In the genomic region with DNA sequence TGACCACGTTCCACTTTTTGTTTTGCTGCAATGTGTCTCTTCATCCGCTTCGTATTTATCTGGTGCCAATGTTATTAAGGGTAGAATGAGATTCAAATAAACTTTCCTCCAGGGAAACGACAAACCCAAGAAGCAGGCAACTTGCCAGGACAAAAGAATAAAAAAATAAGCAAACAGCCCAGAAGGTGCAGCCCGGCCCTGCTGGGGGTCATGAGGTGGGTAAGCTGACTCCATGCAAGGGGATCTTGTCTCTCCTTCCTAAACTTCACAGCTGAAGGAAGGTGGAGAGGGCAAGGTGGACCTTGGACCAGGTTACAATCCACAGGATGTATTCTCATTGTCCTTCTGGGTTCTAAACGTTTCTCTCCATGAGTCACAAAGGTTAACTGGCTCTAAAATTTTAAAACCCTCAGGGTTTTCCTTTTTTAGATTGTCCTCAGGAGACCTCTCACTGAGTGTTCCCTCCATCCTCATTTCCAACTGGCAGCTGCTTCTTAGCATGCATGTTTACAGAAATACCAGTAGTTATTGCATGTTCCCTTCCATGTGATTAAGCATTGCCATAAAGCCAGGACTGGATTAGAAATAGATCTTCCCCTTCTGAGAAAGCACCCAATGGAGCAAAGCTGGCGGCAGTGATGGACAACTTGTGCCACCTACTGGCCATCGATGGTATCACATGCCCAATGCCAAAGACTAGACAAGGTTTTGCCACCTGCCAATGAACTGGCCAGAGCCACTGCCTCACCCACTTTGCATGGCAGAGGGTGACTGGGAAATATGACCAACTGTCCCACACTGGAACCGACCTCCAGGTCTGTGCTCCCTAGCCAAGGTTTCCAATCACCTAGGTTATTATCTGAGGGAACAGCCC, we compare ENCODE assay signal across 8 cellular contexts.
A peak's percentile ranks its signal among the peaks of the same experiment; 100 is the strongest.
DNase-seq lines count a peak whose midpoint lies in the region; ATAC-seq, FAIRE-seq and TF ChIP-seq lines count a peak whose summit lies in the region.
"Not testable (repeated sequence)": the region's sequence is repeated elsewhere in the genome, so short reads cannot be mapped to it uniquely, and the experiment has no call there.

No MANE protein-coding gene starts in this region.

- FAIRE-seq in RCC 7860 (lab: Jason Lieb, UNC), result peak; percentile 50

- intact Hi-C loops in CD4-positive, alpha-beta memory T cell (cut with micrococcal nuclease); ascending aorta (cut with DNase I): not testable (repeated sequence)

- not testable (repeated sequence) for H3K79me2 ChIP-seq in KMS-11 (ENCODE audit: insufficient read depth, low read depth)

- not testable (repeated sequence) for H3K4me1 ChIP-seq in CD4-positive, alpha-beta memory T cell (ENCODE audit: insufficient read depth, low read length); ascending aorta
- peaks cover 13% of the 10 kb centered on the region for H3K4me1 ChIP-seq in KMS-11 (ENCODE audit: low read depth, poor library complexity, severe bottlenecking)

- TF ChIP-seq CTCF in KMS-11 (conservative IDR thresholded peaks at IDR 0.05; ENCODE audit: low read depth, low read length) (peak; percentile 63), ascending aorta (IDR thresholded peaks at IDR 0.05) (peak in 2 of 3 experiments; percentile 48 to 61)

- not testable (repeated sequence) for H3K4me2 ChIP-seq in KMS-11

- H3K9me3 Mint-ChIP-seq in CD4-positive, alpha-beta memory T cell; memory B cell: not testable (repeated sequence)

- peak; percentile 60 for ATAC-seq in GM19452 (IDR thresholded peaks at IDR 0.05; ENCODE audit: unreplicated experiment)
- peak; percentile 76 for ATAC-seq in memory B cell (ENCODE audit: low read depth)
- ATAC-seq in stimulated activated naive CD8-positive, alpha-beta T cell treated with anti-CD3 and anti-CD28 coated beads, Interleukin-15, Interleukin-2, amounts not matched to agents 100 U/mL and 50 U/mL, for 24 hours, result peak; percentile 68

- H3K27me3 ChIP-seq in CD4-positive, alpha-beta memory T cell (ENCODE audit: insufficient read depth, low read length); KMS-11 (ENCODE audit: insufficient read depth, low read depth); ascending aorta: not testable (repeated sequence)

- not testable (repeated sequence) for H3K36me3 ChIP-seq in CD4-positive, alpha-beta memory T cell (ENCODE audit: insufficient read depth, low read length); KMS-11 (ENCODE audit: insufficient read depth); ascending aorta

- not testable (repeated sequence) for H3K9ac ChIP-seq in KMS-11

- H3K4me3 Mint-ChIP-seq in CD4-positive, alpha-beta memory T cell; memory B cell: not testable (repeated sequence)

- not testable (repeated sequence) for H3K9me3 ChIP-seq in CD4-positive, alpha-beta memory T cell (ENCODE audit: control insufficient read depth in 1 of 2, low read length in 2 of 2); ascending aorta

- peak in 4 of 5 donors; percentile 5 to 17 (median 14) for DNase-seq in CD4-positive, alpha-beta memory T cell
- DNase-seq in RCC 7860 (ENCODE audit: low spot score); stimulated activated naive CD8-positive, alpha-beta T cell treated with anti-CD3 and anti-CD28 coated beads, Interleukin-15, Interleukin-2, amounts not matched to agents 100 U/mL and 50 U/mL, for 24 hours: not testable (repeated sequence)
- DNase-seq in ascending aorta (ENCODE audit: low spot score in 2 of 2) (peak in 1 of 2 donors; percentile 69), fibroblast of peridontal ligament (ENCODE audit: extremely low read depth) (peak; percentile 73), memory B cell (ENCODE audit: low spot score in 2 of 2) (peak in 1 of 2 donors; percentile 16)

- not testable (repeated sequence) for H2AFZ ChIP-seq in KMS-11 (ENCODE audit: low read depth)

- not testable (repeated sequence) for H3K27ac ChIP-seq in CD4-positive, alpha-beta memory T cell (ENCODE audit: low read depth, low read length); KMS-11
- H3K27ac ChIP-seq in ascending aorta, result peak overlapping the region; percentile 5 to 9

- not testable (repeated sequence) for H3K27ac Mint-ChIP-seq in CD4-positive, alpha-beta memory T cell; memory B cell

- not testable (repeated sequence) for H3K36me3 Mint-ChIP-seq in CD4-positive, alpha-beta memory T cell; memory B cell

- H3K27me3 Mint-ChIP-seq in CD4-positive, alpha-beta memory T cell; memory B cell: not testable (repeated sequence)

- CTCF ChIA-PET in CD4-positive, alpha-beta memory T cell (lab: Charles Lee; ENCODE audit: partially characterized antibody), result not testable (repeated sequence)

- H3K4me3 ChIP-seq in CD4-positive, alpha-beta memory T cell (ENCODE audit: low read length in 2 of 2); KMS-11 (IDR thresholded peaks at IDR 0.05; ENCODE audit: insufficient read depth, low read depth, low read length); ascending aorta: not testable (repeated sequence)

- not testable (repeated sequence) for H3K4me1 Mint-ChIP-seq in CD4-positive, alpha-beta memory T cell; memory B cell

- POLR2A ChIA-PET in CD4-positive, alpha-beta memory T cell (lab: Charles Lee; ENCODE audit: partially characterized antibody), result not testable (repeated sequence)

- H4K20me1 ChIP-seq in KMS-11 (ENCODE audit: insufficient read depth), result not testable (repeated sequence)
